ENCODE assay signal across 15 cellular contexts in the genomic region with DNA sequence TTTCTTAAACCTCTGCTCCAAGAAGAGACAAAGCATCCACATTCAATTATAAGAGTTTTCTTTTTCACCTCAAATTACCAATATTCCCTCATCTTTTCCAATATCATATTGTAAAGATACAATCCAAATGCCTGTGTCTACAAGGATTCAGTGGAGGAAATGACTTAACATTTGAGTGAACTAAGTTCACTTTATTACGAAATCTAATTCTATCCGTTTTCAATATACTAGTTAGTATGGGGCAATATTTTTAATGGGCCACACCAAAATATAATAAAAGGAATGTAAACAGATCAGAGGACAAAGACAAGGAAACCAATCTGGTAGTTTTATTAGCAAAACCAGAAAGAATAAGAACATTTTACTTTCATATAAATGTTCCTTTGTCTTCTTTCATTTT.
DNase-seq lines count a peak whose midpoint lies in the region; ATAC-seq and TF ChIP-seq lines count a peak whose summit lies in the region.
"Had no signal": no experiment of that assay in that cellular context is flagged by ENCODE, and none has a peak within 500 bp of the region (broad histone marks: within the 10 kb centered on the region; RNA-seq: fewer than 3 reads in every experiment).

No MANE protein-coding gene starts in this region.

- CTCF ChIA-PET in MCF 10A (lab: Yijun Ruan, JAX), result interaction anchor here (1.1 to 2.1 kb wide), 3 partner anchors 16 to 166 kb away, joined by 3 to 23 read pairs (median 6); no protein-coding TSS in a partner anchor
- CTCF ChIA-PET in WTC11 (lab: Charles Lee), result interaction anchor here (1.2 to 1.6 kb wide), 2 partner anchors 280 to 288 kb away, joined by 3 to 4 read pairs; no protein-coding TSS in a partner anchor

- no peak overlapping the region for H3K4me3 Mint-ChIP-seq in MCF 10A (ENCODE audit: unreplicated experiment)
- no peak overlapping the region for H3K4me3 Mint-ChIP-seq in WTC11
- H3K4me3 Mint-ChIP-seq: naive thymus-derived CD8-positive, alpha-beta T cell had no signal

- no peaks in the 10 kb centered on the region for H3K27me3 ChIP-seq in breast epithelium
- no peaks in the 10 kb centered on the region for H3K27me3 ChIP-seq in tibial artery

- H3K27ac Mint-ChIP-seq in MCF 10A (ENCODE audit: low read depth, unreplicated experiment), result peak overlapping the region; percentile 82
- 0 out of 2 replicates have a peak overlapping the region, but pooled peaks have one; percentile 22 for H3K27ac Mint-ChIP-seq in WTC11
- H3K27ac Mint-ChIP-seq: naive thymus-derived CD8-positive, alpha-beta T cell had no signal

- ATAC-seq in WTC11 (no peak), GM19452 (IDR thresholded peaks at IDR 0.05; ENCODE audit: unreplicated experiment) (no peak)
- ATAC-seq: naive thymus-derived CD8-positive, alpha-beta T cell had no signal

- H3K9me3 Mint-ChIP-seq in MCF 10A (ENCODE audit: unreplicated experiment) (peaks cover 7% of the 10 kb centered on the region), WTC11 (peaks cover 5% of the 10 kb centered on the region; the same call in 1 of the 2 replicates)

- DNase-seq in MCF 10A (ENCODE audit: unreplicated experiment), result peak; percentile 27
- no peak for DNase-seq in breast epithelium (ENCODE audit: low spot score in 2 of 2)
- DNase-seq in WTC11 (ENCODE audit: low spot score), result no peak
- peak; percentile 37 for DNase-seq in fibroblast of peridontal ligament (ENCODE audit: extremely low read depth)
- DNase-seq in tibial artery, result no peak
- no peak for DNase-seq in NCI-H1436 treated with DMSO at 0.1 percent for 48 hours (lab: John Stamatoyannopoulos, UW)
- DNase-seq in COR-L47 (lab: John Stamatoyannopoulos, UW), result no peak
- DNase-seq: activated CD4-positive, alpha-beta T cell treated with anti-CD3 and anti-CD28 coated beads, Interleukin-2, amount 50 U/mL, for 4 hours; activated naive CD4-positive, alpha-beta T cell; cortex of kidney; naive thymus-derived CD8-positive, alpha-beta T cell had no signal

- TF ChIP-seq CTCF in MCF 10A (IDR thresholded peaks at IDR 0.05; ENCODE audit: unreplicated experiment) (no peak), breast epithelium (IDR thresholded peaks at IDR 0.05) (no peak), WTC11 (IDR thresholded peaks at IDR 0.05) (no peak), tibial artery (IDR thresholded peaks at IDR 0.05) (no peak)

- no peak for TF ChIP-seq POLR2A in breast epithelium (IDR thresholded peaks at IDR 0.05)

- H3K36me3 Mint-ChIP-seq in MCF 10A (ENCODE audit: insufficient read depth, unreplicated experiment) (no peaks in the 10 kb centered on the region), WTC11 (no peaks in the 10 kb centered on the region)
- H3K36me3 Mint-ChIP-seq: naive thymus-derived CD8-positive, alpha-beta T cell had no signal

- BruUV-seq in MCF 10A (replicated peaks; lab: Mats Ljungman, UMichigan), result TSS peak; percentile 96

- H3K27ac ChIP-seq in breast epithelium, result no peak overlapping the region
- peak overlapping the region; percentile 48 to 78 for H3K27ac ChIP-seq in tibial artery
- H3K27ac ChIP-seq: RWPE1 had no signal

- peaks cover 31% of the 10 kb centered on the region for H3K4me1 Mint-ChIP-seq in MCF 10A (ENCODE audit: insufficient read depth, unreplicated experiment)
- peaks cover 67% of the 10 kb centered on the region for H3K4me1 Mint-ChIP-seq in WTC11
- H3K4me1 Mint-ChIP-seq: naive thymus-derived CD8-positive, alpha-beta T cell had no signal

- H3K4me3 ChIP-seq in breast epithelium (no peak overlapping the region), tibial artery (no peak overlapping the region)
- H3K4me3 ChIP-seq: lung, psoas muscle had no signal

- no peaks in the 10 kb centered on the region for H3K9me3 ChIP-seq in breast epithelium
- H3K9me3 ChIP-seq in tibial artery, result no peaks in the 10 kb centered on the region
- H3K9me3 ChIP-seq: psoas muscle had no signal

- H3K4me1 ChIP-seq in breast epithelium (peaks cover 0 to 6% of the 10 kb centered on the region in 2 donors), tibial artery (peaks cover 0 to 49% (median 20%) of the 10 kb centered on the region in 4 donors)

- POLR2A ChIA-PET in MCF 10A (lab: Yijun Ruan, JAX), result interaction anchor here (0.7 to 1.9 kb wide), 9 partner anchors 12 to 349 kb away, joined by 3 to 22 read pairs (median 5); no protein-coding TSS in a partner anchor
- POLR2A ChIA-PET in WTC11 (lab: Charles Lee), result no interaction called here

- H3K27me3 Mint-ChIP-seq in MCF 10A (ENCODE audit: insufficient read depth, unreplicated experiment) (no peaks in the 10 kb centered on the region), WTC11 (ENCODE audit: low read depth) (no peaks in the 10 kb centered on the region)

- intact Hi-C loops in MCF 10A (cut with micrococcal nuclease), result loop anchor here (5.0 kb wide), 1 partner anchor 42 kb away; no protein-coding TSS in a partner anchor
- intact Hi-C loops in breast epithelium (cut with DNase I; ENCODE audit: low total_unique reads), result no loop called here
- intact Hi-C loops in tibial artery (cut with DNase I; ENCODE audit: low total_unique reads), result no loop called here

- no peaks in the 10 kb centered on the region for H3K36me3 ChIP-seq in breast epithelium
- no peaks in the 10 kb centered on the region for H3K36me3 ChIP-seq in tibial artery

TF ChIP-seq in WTC11, 78 proteins besides CTCF, POLR2A, EP300 and RAD21 (continues in another document):
- TF ChIP-seq ZNF232 (CRISPR knock-in tag; IDR thresholded peaks at IDR 0.05), result no peak
- TF ChIP-seq, protein P1, sequence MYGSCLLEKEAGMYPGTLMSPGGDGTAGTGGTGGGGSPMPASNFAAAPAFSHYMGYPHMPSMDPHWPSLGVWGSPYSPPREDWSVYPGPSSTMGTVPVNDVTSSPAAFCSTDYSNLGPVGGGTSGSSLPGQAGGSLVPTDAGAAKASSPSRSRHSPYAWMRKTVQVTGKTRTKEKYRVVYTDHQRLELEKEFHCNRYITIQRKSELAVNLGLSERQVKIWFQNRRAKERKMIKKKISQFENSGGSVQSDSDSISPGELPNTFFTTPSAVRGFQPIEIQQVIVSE (CRISPR knock-in tag; IDR thresholded peaks at IDR 0.05; ENCODE audit: borderline replicate concordance), result no peak
- TF ChIP-seq, protein P2, sequence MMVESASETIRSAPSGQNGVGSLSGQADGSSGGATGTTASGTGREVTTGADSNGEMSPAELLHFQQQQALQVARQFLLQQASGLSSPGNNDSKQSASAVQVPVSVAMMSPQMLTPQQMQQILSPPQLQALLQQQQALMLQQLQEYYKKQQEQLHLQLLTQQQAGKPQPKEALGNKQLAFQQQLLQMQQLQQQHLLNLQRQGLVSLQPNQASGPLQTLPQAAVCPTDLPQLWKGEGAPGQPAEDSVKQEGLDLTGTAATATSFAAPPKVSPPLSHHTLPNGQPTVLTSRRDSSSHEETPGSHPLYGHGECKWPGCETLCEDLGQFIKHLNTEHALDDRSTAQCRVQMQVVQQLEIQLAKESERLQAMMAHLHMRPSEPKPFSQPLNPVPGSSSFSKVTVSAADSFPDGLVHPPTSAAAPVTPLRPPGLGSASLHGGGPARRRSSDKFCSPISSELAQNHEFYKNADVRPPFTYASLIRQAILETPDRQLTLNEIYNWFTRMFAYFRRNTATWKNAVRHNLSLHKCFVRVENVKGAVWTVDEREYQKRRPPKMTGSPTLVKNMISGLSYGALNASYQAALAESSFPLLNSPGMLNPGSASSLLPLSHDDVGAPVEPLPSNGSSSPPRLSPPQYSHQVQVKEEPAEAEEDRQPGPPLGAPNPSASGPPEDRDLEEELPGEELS (CRISPR knock-in tag; IDR thresholded peaks at IDR 0.05), result no peak
- no peak for TF ChIP-seq CREM (CRISPR knock-in tag; IDR thresholded peaks at IDR 0.05)
- no peak for TF ChIP-seq SP1 (CRISPR knock-in tag; conservative IDR thresholded peaks at IDR 0.05)
- TF ChIP-seq FOXP1 (CRISPR knock-in tag; IDR thresholded peaks at IDR 0.05; ENCODE audit: borderline replicate concordance), result no peak
- TF ChIP-seq, protein P3, sequence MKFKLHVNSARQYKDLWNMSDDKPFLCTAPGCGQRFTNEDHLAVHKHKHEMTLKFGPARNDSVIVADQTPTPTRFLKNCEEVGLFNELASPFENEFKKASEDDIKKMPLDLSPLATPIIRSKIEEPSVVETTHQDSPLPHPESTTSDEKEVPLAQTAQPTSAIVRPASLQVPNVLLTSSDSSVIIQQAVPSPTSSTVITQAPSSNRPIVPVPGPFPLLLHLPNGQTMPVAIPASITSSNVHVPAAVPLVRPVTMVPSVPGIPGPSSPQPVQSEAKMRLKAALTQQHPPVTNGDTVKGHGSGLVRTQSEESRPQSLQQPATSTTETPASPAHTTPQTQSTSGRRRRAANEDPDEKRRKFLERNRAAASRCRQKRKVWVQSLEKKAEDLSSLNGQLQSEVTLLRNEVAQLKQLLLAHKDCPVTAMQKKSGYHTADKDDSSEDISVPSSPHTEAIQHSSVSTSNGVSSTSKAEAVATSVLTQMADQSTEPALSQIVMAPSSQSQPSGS (CRISPR knock-in tag; IDR thresholded peaks at IDR 0.05; ENCODE audit: borderline replicate concordance, low read depth), result no peak
- TF ChIP-seq, protein P4, sequence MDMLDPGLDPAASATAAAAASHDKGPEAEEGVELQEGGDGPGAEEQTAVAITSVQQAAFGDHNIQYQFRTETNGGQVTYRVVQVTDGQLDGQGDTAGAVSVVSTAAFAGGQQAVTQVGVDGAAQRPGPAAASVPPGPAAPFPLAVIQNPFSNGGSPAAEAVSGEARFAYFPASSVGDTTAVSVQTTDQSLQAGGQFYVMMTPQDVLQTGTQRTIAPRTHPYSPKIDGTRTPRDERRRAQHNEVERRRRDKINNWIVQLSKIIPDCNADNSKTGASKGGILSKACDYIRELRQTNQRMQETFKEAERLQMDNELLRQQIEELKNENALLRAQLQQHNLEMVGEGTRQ (CRISPR knock-in tag; IDR thresholded peaks at IDR 0.05), result no peak
- no peak for TF ChIP-seq MYBL2 (CRISPR knock-in tag; IDR thresholded peaks at IDR 0.05)
- TF ChIP-seq, protein P5, sequence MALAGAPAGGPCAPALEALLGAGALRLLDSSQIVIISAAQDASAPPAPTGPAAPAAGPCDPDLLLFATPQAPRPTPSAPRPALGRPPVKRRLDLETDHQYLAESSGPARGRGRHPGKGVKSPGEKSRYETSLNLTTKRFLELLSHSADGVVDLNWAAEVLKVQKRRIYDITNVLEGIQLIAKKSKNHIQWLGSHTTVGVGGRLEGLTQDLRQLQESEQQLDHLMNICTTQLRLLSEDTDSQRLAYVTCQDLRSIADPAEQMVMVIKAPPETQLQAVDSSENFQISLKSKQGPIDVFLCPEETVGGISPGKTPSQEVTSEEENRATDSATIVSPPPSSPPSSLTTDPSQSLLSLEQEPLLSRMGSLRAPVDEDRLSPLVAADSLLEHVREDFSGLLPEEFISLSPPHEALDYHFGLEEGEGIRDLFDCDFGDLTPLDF (CRISPR knock-in tag; IDR thresholded peaks at IDR 0.05), result no peak
- TF ChIP-seq ETV6 (CRISPR knock-in tag; IDR thresholded peaks at IDR 0.05), result no peak
- TF ChIP-seq, protein P6, sequence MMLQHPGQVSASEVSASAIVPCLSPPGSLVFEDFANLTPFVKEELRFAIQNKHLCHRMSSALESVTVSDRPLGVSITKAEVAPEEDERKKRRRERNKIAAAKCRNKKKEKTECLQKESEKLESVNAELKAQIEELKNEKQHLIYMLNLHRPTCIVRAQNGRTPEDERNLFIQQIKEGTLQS (CRISPR knock-in tag; conservative IDR thresholded peaks at IDR 0.05), result no peak
- TF ChIP-seq ZBTB21 (CRISPR knock-in tag; IDR thresholded peaks at IDR 0.05; ENCODE audit: borderline replicate concordance), result no peak

Comparison
In these comparisons a context has a peak if more than half of its experiments do, and no peak if none do; other contexts are left out.
1. DNase-seq: peak in MCF 10A (single experiment) and fibroblast of peridontal ligament (single experiment); none in breast epithelium (0 of 2), WTC11 (single experiment), tibial artery (0 of 2), NCI-H1436 treated with DMSO at 0.1 percent for 48 hours (single experiment) and COR-L47 (single experiment).
2. H3K27ac ChIP-seq: peak in tibial artery (2 of 2); none in breast epithelium (0 of 2).